Comparison of ENCODE assay signal across 8 cellular contexts in genomic region chr2:233853353-233853752, GRCh38. TPM values are rescaled to one million over a fixed set of nuclear protein-coding genes. Genes with fewer than 3 reads are reported as not detected.
DNase-seq lines count a peak whose midpoint lies in the region; ATAC-seq, FAIRE-seq and TF ChIP-seq lines count a peak whose summit lies in the region.

No MANE protein-coding gene starts in this region.

- peak overlapping the region; percentile 92 for H3K27ac ChIP-seq in GM12878 (ENCODE audit: control insufficient read depth, insufficient read depth)
- H3K27ac ChIP-seq in mesodermal cell (ENCODE audit: low read depth, low read length, severe bottlenecking) = no peak overlapping the region
- H3K27ac ChIP-seq in sigmoid colon = no peak overlapping the region

- peak overlapping the region; percentile 73 for H3K4me2 ChIP-seq in GM12878 (ENCODE audit: control insufficient read depth, insufficient read depth)

- H4K20me1 ChIP-seq in GM12878 (ENCODE audit: control insufficient read depth, insufficient read depth) = 0 out of 2 replicates have a peak, but pooled peaks cover 2% of the 10 kb centered on the region

- TF ChIP-seq RAD21 in GM12878 (IDR thresholded peaks at IDR 0.05; ENCODE audit: insufficient read depth, low read depth, low read length) = no peak

- H3K9me3 Mint-ChIP-seq in IgD-negative memory B cell = no peaks in the 10 kb centered on the region

- intact Hi-C loops in GM12878 (cut with micrococcal nuclease; ENCODE audit: unreplicated experiment) (loop anchor here (5.0 kb wide), 1 partner anchor 791 kb away; the partner anchor contains the start of gene INPP5D), sigmoid colon (cut with DNase I) (no loop called here)

- H3K4me1 ChIP-seq in BE2C (no peaks in the 10 kb centered on the region), GM12878 (ENCODE audit: control insufficient read depth, insufficient read depth, low read length) (peaks cover 7% of the 10 kb centered on the region; the same call in 1 of the 2 replicates), mesodermal cell (ENCODE audit: control insufficient read depth, insufficient read depth, low read length, poor library complexity, severe bottlenecking) (peaks cover 14% of the 10 kb centered on the region), sigmoid colon (peaks cover 0 to 15% (median 10%) of the 10 kb centered on the region in 4 donors)

- RAD21 ChIA-PET in GM12878 (lab: Charles Lee; ENCODE audit: unreplicated experiment) = no interaction called here

- TF ChIP-seq POLR2A in GM12878 (IDR thresholded peaks at IDR 0.05; ENCODE audit: low read depth, low read length) (no peak), sigmoid colon (IDR thresholded peaks at IDR 0.05) (no peak)

- H3K36me3 ChIP-seq in BE2C (peaks cover 49% of the 10 kb centered on the region), GM12878 (ENCODE audit: control insufficient read depth in 2 of 2, insufficient read depth in 2 of 2, low read length in 1 of 2) (peaks cover 14 to 15% of the 10 kb centered on the region in 2 experiments), mesodermal cell (ENCODE audit: control insufficient read depth, insufficient read depth, low read length) (peaks cover 49% of the 10 kb centered on the region), sigmoid colon (no peaks in the 10 kb centered on the region)

- H3K4me1 Mint-ChIP-seq in IgD-negative memory B cell = peaks cover 7 to 15% (median 11%) of the 10 kb centered on the region in 3 donors

- POLR2A ChIA-PET in GM12878 (lab: Charles Lee) = no interaction called here

- SMC1A ChIA-PET in GM12878 (lab: Charles Lee; ENCODE audit: uncharacterized antibody, unreplicated experiment) = no interaction called here

- H3K27me3 Mint-ChIP-seq in IgD-negative memory B cell = peaks cover 3% of the 10 kb centered on the region

- TF ChIP-seq CTCF in BE2C (IDR thresholded peaks at IDR 0.05; ENCODE audit: low read depth, low read length) = no peak
- no peak for TF ChIP-seq CTCF in GM12878 (IDR thresholded peaks at IDR 0.05 in 2 of 3, conservative IDR thresholded peaks at IDR 0.05 in 1 of 3; ENCODE audit: control insufficient read depth in 2 of 3, extremely low read depth in 1 of 3, insufficient read depth in 1 of 3, low read depth in 3 of 3, low read length in 3 of 3)
- TF ChIP-seq CTCF in sigmoid colon (IDR thresholded peaks at IDR 0.05) = no peak

- no peak overlapping the region; the same call in 1 of the 2 replicates for H2AFZ ChIP-seq in GM12878 (ENCODE audit: control insufficient read depth, low read depth, low read length)

- 3% methylated on average over 8 of the region's 8 CpGs for WGBS in GM12878 (ENCODE audit: insufficient coverage, insufficient replicate concordance, low lambda C conversion rate, missing lambda C conversion rate)
- WGBS in mesodermal cell (ENCODE audit: insufficient coverage in 2 of 2), 2 experiments = 7 to 32% methylated on average over 4 of the region's 8 CpGs
- 21 to 50% methylated on average over 8 of the region's 8 CpGs for WGBS in sigmoid colon, 2 donors

- ATAC-seq in GM12878 (no peak), GM21786 (IDR thresholded peaks at IDR 0.05; ENCODE audit: unreplicated experiment) (no peak), GM19023 (IDR thresholded peaks at IDR 0.05; ENCODE audit: unreplicated experiment) (no peak)

- TF ChIP-seq EP300 in GM12878 (IDR thresholded peaks at IDR 0.05; ENCODE audit: borderline replicate concordance in 1 of 2, control insufficient read depth in 1 of 2, low read depth in 2 of 2, low read length in 2 of 2) (no peak), sigmoid colon (IDR thresholded peaks at IDR 0.05) (no peak)

- H3K9ac ChIP-seq in GM12878 (ENCODE audit: control insufficient read depth, insufficient read depth, low read length) = peak overlapping the region; percentile 93

- DNase-seq in BE2C = no peak
- DNase-seq in GM12878 (ENCODE audit: low read depth, low spot score) = no peak
- no peak for DNase-seq in SW480 (ENCODE audit: low spot score)
- no peak for DNase-seq in sigmoid colon

- TSS peak; percentile 60 for BruUV-seq in GM12878 (replicated peaks; lab: Mats Ljungman, UMichigan)

- no peaks in the 10 kb centered on the region for H3K9me3 ChIP-seq in BE2C
- H3K9me3 ChIP-seq in GM12878 (replicated peaks; ENCODE audit: control insufficient read depth, insufficient read depth, low read length) = no peaks in the 10 kb centered on the region
- H3K9me3 ChIP-seq in mesodermal cell (ENCODE audit: control insufficient read depth, low read length) = no peaks in the 10 kb centered on the region
- H3K9me3 ChIP-seq in sigmoid colon = no peaks in the 10 kb centered on the region

- FAIRE-seq in GM12878 (lab: Jason Lieb, UNC) = no peak

- H3K27me3 ChIP-seq in BE2C = no peaks in the 10 kb centered on the region
- H3K27me3 ChIP-seq in GM12878 (replicated peaks in 1 of 2; ENCODE audit: control insufficient read depth in 2 of 2, insufficient read depth in 2 of 2, low read length in 1 of 2) = no peaks in the 10 kb centered on the region
- peaks cover 0 to 18% (median 0%) of the 10 kb centered on the region in 3 donors for H3K27me3 ChIP-seq in sigmoid colon

- H3K27ac Mint-ChIP-seq in IgD-negative memory B cell = no peak overlapping the region

- H3K4me3 ChIP-seq in BE2C (ENCODE audit: low read depth, low read length) (peak overlapping the region; percentile 96), GM12878 (peak overlapping the region; percentile 88), mesodermal cell (ENCODE audit: extremely low read depth, insufficient read depth, low read length, poor library complexity, severe bottlenecking) (peak overlapping the region; percentile 91), sigmoid colon (peak overlapping the region in 1 of 4 donors; percentile 59)

- H3K36me3 Mint-ChIP-seq in IgD-negative memory B cell = peaks cover 2% of the 10 kb centered on the region

- peaks cover 43% of the 10 kb centered on the region for H3K79me2 ChIP-seq in GM12878 (ENCODE audit: control insufficient read depth, insufficient read depth, low read length)

- peak overlapping the region; percentile 74 to 99 (median 96) for H3K4me3 Mint-ChIP-seq in IgD-negative memory B cell

- in situ Hi-C loops in GM12878 (cut with MboI) = no loop called here

- CTCF ChIA-PET in GM12878 (lab: Yijun Ruan, JAX) = no interaction called here

TF ChIP-seq in GM12878, 131 proteins besides CTCF, POLR2A, EP300 and RAD21:
- no peak for TF ChIP-seq EZH2 (IDR thresholded peaks at IDR 0.05; ENCODE audit: borderline replicate concordance, control insufficient read depth, low read depth, low read length)
- 0 out of 2 replicates have a peak, but pooled peaks have one; percentile 52 for TF ChIP-seq SIN3A (IDR thresholded peaks at IDR 0.05; ENCODE audit: low read depth, low read length)

RNA-seq across cellular contexts. Expression of gene HJURP, which starts 1.0 kb away (rescaled TPM):
- polyA plus RNA-seq in BE2C (2012; ENCODE audit: insufficient read depth, insufficient read length, low read depth) = 17.4 TPM
- polyA plus RNA-seq in IgD-negative memory B cell = not detected
- 48.9 and 49.7 TPM in 2 replicates for total RNA-seq in GM12878 (2013; cell fraction: nucleolus; rRNA removed)
- total RNA-seq in GM12878 (2014; rRNA removed) = 27.0 and 28.9 TPM in 2 replicates
- total RNA-seq in GM12878 (2014; rRNA removed; fragmentation: Illumina TruSeq; extraction: Trizol) = 35.3 and 35.4 TPM in 2 replicates
- total RNA-seq in GM12878 (2021) = 45.6 and 49.6 TPM in 2 replicates
- polyA plus RNA-seq in GM12878 (2011; ENCODE audit: low read depth) = 15.9 TPM
- polyA plus RNA-seq in GM12878 (2011; rRNA removed) = 57.4 and 68.9 TPM in 2 replicates
- polyA plus RNA-seq in GM12878 (2011; cell fraction: cytosol; rRNA removed) = 54.1 and 63.5 TPM in 2 replicates
- 94.2 and 142 TPM in 2 replicates for polyA plus RNA-seq in GM12878 (2011; cell fraction: nucleus; rRNA removed)
- 21.1 and 22.8 TPM in 2 replicates for polyA plus RNA-seq in GM12878 (2012)
- polyA plus RNA-seq in GM12878 (2014; fragmentation: Illumina TruSeq; extraction: Trizol) = 45.2 and 49.7 TPM in 2 replicates
- polyA plus RNA-seq in GM12878 (2014; fragmentation: Nextera tagmentation; extraction: Ambion mirVana) = 10 to 100 TPM; 12.7 to 12.9 TPM
- polyA plus RNA-seq in GM12878 (2014; rRNA removed) = 43.6 and 43.7 TPM in 2 replicates
- 10 to 100 TPM; 52.4 to 63.1 TPM for polyA plus RNA-seq in GM12878 (2016; fragmentation: Nextera tagmentation; extraction: Ambion mirVana)
- 106 and 138 TPM in 2 replicates for polyA minus RNA-seq in GM12878 (2011; rRNA and poly(A)+ RNA removed)
- polyA minus RNA-seq in GM12878 (2011; cell fraction: cytosol; rRNA and poly(A)+ RNA removed) = 29.7 and 42.4 TPM in 2 replicates
- 25.0 and 25.6 TPM in 2 replicates for polyA minus RNA-seq in GM12878 (2011; cell fraction: nucleus; rRNA and poly(A)+ RNA removed)
- 46.9 TPM for polyA plus RNA-seq in mesodermal cell (2013, experiment 1 of 2)
- polyA plus RNA-seq in mesodermal cell (2013, experiment 2 of 2) = 42.8 TPM
- total RNA-seq in sigmoid colon = 1 to 10 TPM in 2 of 4 donors, under 1 TPM in 2; 0.28 to 2.1 (median 1.0) TPM
- polyA plus RNA-seq in sigmoid colon = 1 to 10 TPM; 1.2 to 9.0 (median 3.0) TPM
